1 cellular context compared by ENCODE assay signal in genomic region chr12:132471858-132472255, GRCh38.
TF ChIP-seq lines count a peak whose summit lies in the region.

No MANE protein-coding gene starts in this region.

TF ChIP-seq in GM23338, 12 proteins besides CTCF, POLR2A, EP300 and RAD21 (continued from another document):
- TF ChIP-seq ZNF462 (CRISPR knock-in tag; IDR thresholded peaks at IDR 0.05) (no peak), EZH2 (IDR thresholded peaks at IDR 0.05; ENCODE audit: low read depth, unreplicated experiment) (no peak), ETS1 (IDR thresholded peaks at IDR 0.05) (no peak), REST (IDR thresholded peaks at IDR 0.05; ENCODE audit: unreplicated experiment) (no peak), STAT1 (IDR thresholded peaks at IDR 0.05; ENCODE audit: unreplicated experiment) (no peak), EZH2phosphoT487 (IDR thresholded peaks at IDR 0.05; ENCODE audit: unreplicated experiment) (no peak), POLR2AphosphoS5 (IDR thresholded peaks at IDR 0.05; ENCODE audit: low read depth) (no peak), NANOG (IDR thresholded peaks at IDR 0.05; ENCODE audit: borderline replicate concordance) (no peak)
